ENCODE assay signal across 9 cellular contexts in genomic region chr4:56505269-56506109, GRCh38. TPM values are rescaled to one million over a fixed set of nuclear protein-coding genes. Genes with fewer than 3 reads are reported as not detected.
DNase-seq lines count a peak whose midpoint lies in the region; ATAC-seq and TF ChIP-seq lines count a peak whose summit lies in the region.
"Had no signal": no experiment of that assay in that cellular context is flagged by ENCODE, and none has a peak within 500 bp of the region (broad histone marks: within the 10 kb centered on the region; RNA-seq: fewer than 3 reads in every experiment).

ARL9 (plus strand) TSS chr4:56505791; CDS start chr4:56505863, 72 bp downstream.

- H3K9me3 Mint-ChIP-seq in CD4-positive, alpha-beta memory T cell = no peaks in the 10 kb centered on the region
- no peaks in the 10 kb centered on the region for H3K9me3 Mint-ChIP-seq in activated T-helper 17 cell treated with anti-CD3 and anti-CD28 coated beads, Interleukin-2, amount 50 U/mL, for 72 hours
- no peaks in the 10 kb centered on the region for H3K9me3 Mint-ChIP-seq in neural crest cell

- H3K4me1 ChIP-seq in CD4-positive, alpha-beta memory T cell (ENCODE audit: insufficient read depth, low read length) = peaks cover 10% of the 10 kb centered on the region

- peaks cover 8 to 21% (median 11%) of the 10 kb centered on the region in 4 donors for H3K4me1 Mint-ChIP-seq in CD4-positive, alpha-beta memory T cell
- peaks cover 3% of the 10 kb centered on the region for H3K4me1 Mint-ChIP-seq in activated T-helper 17 cell treated with anti-CD3 and anti-CD28 coated beads, Interleukin-2, amount 50 U/mL, for 72 hours
- peaks cover 22% of the 10 kb centered on the region for H3K4me1 Mint-ChIP-seq in neural crest cell

- intact Hi-C loops in CD4-positive, alpha-beta memory T cell (cut with micrococcal nuclease) = loop anchor here (1.0 to 5.0 kb wide), 2 partner anchors 37 to 118 kb away; partner anchors contain the start of gene AASDH

- peaks cover 10% of the 10 kb centered on the region for H3K36me3 ChIP-seq in CD4-positive, alpha-beta memory T cell (ENCODE audit: insufficient read depth, low read length)

- POLR2A ChIA-PET in CD4-positive, alpha-beta memory T cell (lab: Charles Lee; ENCODE audit: partially characterized antibody) = interaction anchor here (0.7 kb wide), 1 partner anchor 69 kb away, joined by 3 read pairs; no protein-coding TSS in a partner anchor

- H3K36me3 Mint-ChIP-seq in CD4-positive, alpha-beta memory T cell = peaks cover 16 to 23% of the 10 kb centered on the region in 2 donors
- peaks cover 39% of the 10 kb centered on the region for H3K36me3 Mint-ChIP-seq in activated T-helper 17 cell treated with anti-CD3 and anti-CD28 coated beads, Interleukin-2, amount 50 U/mL, for 72 hours (ENCODE audit: low read depth)
- peaks cover 6% of the 10 kb centered on the region for H3K36me3 Mint-ChIP-seq in neural crest cell (ENCODE audit: low read depth)

- TF ChIP-seq CTCF in fibroblast of the aortic adventitia (IDR thresholded peaks at IDR 0.05; ENCODE audit: insufficient read depth, low read length) = no peak
- no peak for TF ChIP-seq CTCF in neural crest cell (conservative IDR thresholded peaks at IDR 0.05)

- no peaks in the 10 kb centered on the region for H3K27me3 Mint-ChIP-seq in CD4-positive, alpha-beta memory T cell
- no peaks in the 10 kb centered on the region for H3K27me3 Mint-ChIP-seq in activated T-helper 17 cell treated with anti-CD3 and anti-CD28 coated beads, Interleukin-2, amount 50 U/mL, for 72 hours
- H3K27me3 Mint-ChIP-seq in neural crest cell (ENCODE audit: low read depth) = peaks cover 25% of the 10 kb centered on the region

- peak within 1 kb of the TSS; percentile 2 to 94 (median 86) for H3K27ac Mint-ChIP-seq in CD4-positive, alpha-beta memory T cell
- peak within 1 kb of the TSS; percentile 78 for H3K27ac Mint-ChIP-seq in activated T-helper 17 cell treated with anti-CD3 and anti-CD28 coated beads, Interleukin-2, amount 50 U/mL, for 72 hours
- peak within 1 kb of the TSS; percentile 89 for H3K27ac Mint-ChIP-seq in neural crest cell (ENCODE audit: unreplicated experiment)

- H3K4me3 Mint-ChIP-seq in CD4-positive, alpha-beta memory T cell = peak within 1 kb of the TSS; percentile 77 to 91 (median 84)
- H3K4me3 Mint-ChIP-seq in activated T-helper 17 cell treated with anti-CD3 and anti-CD28 coated beads, Interleukin-2, amount 50 U/mL, for 72 hours = peak within 1 kb of the TSS; percentile 81
- H3K4me3 Mint-ChIP-seq in neural crest cell = peak within 1 kb of the TSS; percentile 82

- CTCF ChIA-PET in CD4-positive, alpha-beta memory T cell (lab: Charles Lee; ENCODE audit: partially characterized antibody) = no interaction called here

- peak; percentile 56 to 74 (median 68) for DNase-seq in CD4-positive, alpha-beta memory T cell
- DNase-seq in NCI-H2227 treated with DMSO at 0.1 percent for 48 hours (lab: John Stamatoyannopoulos, UW) (peak; percentile 8), fibroblast of the aortic adventitia (ENCODE audit: low read depth) (peak; percentile 45), neural crest cell (ENCODE audit: low read depth, low spot score) (peak; percentile 33), COLO668 (lab: John Stamatoyannopoulos, UW; ENCODE audit: unreplicated experiment) (no peak)
- DNase-seq in stimulated activated naive CD4-positive, alpha-beta T cell (lab: John Stamatoyannopoulos, UW) = peak; percentile 39 to 71 (median 62)

- peak; percentile 78 for ATAC-seq in GM21737 (IDR thresholded peaks at IDR 0.05; ENCODE audit: unreplicated experiment)
- ATAC-seq in activated T-helper 17 cell treated with anti-CD3 and anti-CD28 coated beads, Interleukin-2, amount 50 U/mL, for 72 hours (replicated peaks) = peak; percentile 89

- H3K27ac ChIP-seq in CD4-positive, alpha-beta memory T cell (ENCODE audit: low read depth, low read length) = peak within 1 kb of the TSS; percentile 29
- H3K27ac ChIP-seq: HL-60 had no signal

- peak within 1 kb of the TSS; percentile 28 to 42 for H3K4me3 ChIP-seq in CD4-positive, alpha-beta memory T cell (ENCODE audit: low read length in 2 of 2)
- H3K4me3 ChIP-seq in fibroblast of the aortic adventitia (ENCODE audit: low read depth, low read length) = peak within 1 kb of the TSS; percentile 62

- no peaks in the 10 kb centered on the region for H3K9me3 ChIP-seq in CD4-positive, alpha-beta memory T cell (ENCODE audit: control insufficient read depth in 1 of 2, low read length in 2 of 2)

- no peaks in the 10 kb centered on the region for H3K27me3 ChIP-seq in CD4-positive, alpha-beta memory T cell (ENCODE audit: insufficient read depth, low read length)

RNA-seq across cellular contexts. Expression of gene ARL9, which starts in this region (rescaled TPM):
- total RNA-seq in CD4-positive, alpha-beta memory T cell = under 1 TPM in 1 of 2 experiments, not detected in 1; 0.35 TPM
- under 1 TPM in 1 of 2 donors, not detected in 1; 0.14 TPM for polyA plus RNA-seq in CD4-positive, alpha-beta memory T cell
- total RNA-seq in activated T-helper 17 cell treated with anti-CD3 and anti-CD28 coated beads, Interleukin-2, amount 50 U/mL, for 72 hours = under 1 TPM; 0.24 to 0.37 TPM
- total RNA-seq in fibroblast of the aortic adventitia (ENCODE audit: low replicate concordance) (0.09 TPM in 1 of 2 replicates, not detected in the other), neural crest cell (0.89 and 1.3 TPM in 2 replicates)

Comparison
In these comparisons a context has a peak if more than half of its experiments do, and no peak if none do; other contexts are left out.
1. Peak in DNase-seq, H3K4me3 ChIP-seq and H3K27ac ChIP-seq in CD4-positive, alpha-beta memory T cell; RNA of the gene not detected or under 1 TPM.
2. Peak in ATAC-seq in activated T-helper 17 cell treated with anti-CD3 and anti-CD28 coated beads, Interleukin-2, amount 50 U/mL, for 72 hours; RNA of the gene not detected or under 1 TPM.
3. Peak in DNase-seq and H3K4me3 ChIP-seq in fibroblast of the aortic adventitia; RNA of the gene not detected or under 1 TPM.